Comparison of ENCODE assay signal across 8 cellular contexts in the genomic region with DNA sequence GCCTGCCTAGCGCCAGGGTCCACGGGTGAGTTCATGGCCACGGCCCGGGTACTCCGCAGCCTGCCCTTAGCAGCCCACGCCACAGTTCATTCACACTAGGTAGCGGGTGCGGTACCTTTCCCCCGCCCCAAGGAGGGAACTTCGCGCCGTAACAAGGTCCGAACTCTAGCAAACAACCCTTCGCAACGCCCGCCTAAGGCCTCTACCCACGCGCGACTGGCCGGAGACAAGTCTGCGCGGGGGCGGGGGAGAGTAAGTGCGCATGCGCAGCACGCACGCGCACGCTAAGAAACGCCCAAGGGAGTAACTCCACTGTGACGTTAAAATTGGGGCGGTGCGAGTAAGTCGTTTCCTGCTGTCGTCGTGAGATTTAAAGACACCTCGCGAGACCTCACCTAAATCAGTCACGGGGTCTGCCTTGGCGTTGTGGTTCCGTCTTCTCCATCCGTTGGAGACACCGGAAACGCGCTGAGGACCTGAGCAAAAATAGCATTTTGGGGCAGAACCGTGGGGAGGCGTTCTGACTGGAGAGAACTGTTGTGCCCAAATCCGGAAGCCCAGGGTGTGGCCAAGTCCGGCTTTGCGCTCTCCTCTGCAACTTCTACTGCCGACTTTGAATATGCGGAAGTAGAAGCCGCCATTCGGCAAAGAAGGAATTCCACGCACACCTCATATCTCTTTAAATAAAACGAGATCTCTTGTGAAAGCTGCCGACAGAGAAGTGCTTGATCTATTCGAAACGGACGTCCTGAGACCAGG. TPM values are rescaled to one million over a fixed set of nuclear protein-coding genes. Genes with fewer than 3 reads are reported as not detected.
DNase-seq lines count a peak whose midpoint lies in the region; ATAC-seq and TF ChIP-seq lines count a peak whose summit lies in the region.

A gene with protein sequence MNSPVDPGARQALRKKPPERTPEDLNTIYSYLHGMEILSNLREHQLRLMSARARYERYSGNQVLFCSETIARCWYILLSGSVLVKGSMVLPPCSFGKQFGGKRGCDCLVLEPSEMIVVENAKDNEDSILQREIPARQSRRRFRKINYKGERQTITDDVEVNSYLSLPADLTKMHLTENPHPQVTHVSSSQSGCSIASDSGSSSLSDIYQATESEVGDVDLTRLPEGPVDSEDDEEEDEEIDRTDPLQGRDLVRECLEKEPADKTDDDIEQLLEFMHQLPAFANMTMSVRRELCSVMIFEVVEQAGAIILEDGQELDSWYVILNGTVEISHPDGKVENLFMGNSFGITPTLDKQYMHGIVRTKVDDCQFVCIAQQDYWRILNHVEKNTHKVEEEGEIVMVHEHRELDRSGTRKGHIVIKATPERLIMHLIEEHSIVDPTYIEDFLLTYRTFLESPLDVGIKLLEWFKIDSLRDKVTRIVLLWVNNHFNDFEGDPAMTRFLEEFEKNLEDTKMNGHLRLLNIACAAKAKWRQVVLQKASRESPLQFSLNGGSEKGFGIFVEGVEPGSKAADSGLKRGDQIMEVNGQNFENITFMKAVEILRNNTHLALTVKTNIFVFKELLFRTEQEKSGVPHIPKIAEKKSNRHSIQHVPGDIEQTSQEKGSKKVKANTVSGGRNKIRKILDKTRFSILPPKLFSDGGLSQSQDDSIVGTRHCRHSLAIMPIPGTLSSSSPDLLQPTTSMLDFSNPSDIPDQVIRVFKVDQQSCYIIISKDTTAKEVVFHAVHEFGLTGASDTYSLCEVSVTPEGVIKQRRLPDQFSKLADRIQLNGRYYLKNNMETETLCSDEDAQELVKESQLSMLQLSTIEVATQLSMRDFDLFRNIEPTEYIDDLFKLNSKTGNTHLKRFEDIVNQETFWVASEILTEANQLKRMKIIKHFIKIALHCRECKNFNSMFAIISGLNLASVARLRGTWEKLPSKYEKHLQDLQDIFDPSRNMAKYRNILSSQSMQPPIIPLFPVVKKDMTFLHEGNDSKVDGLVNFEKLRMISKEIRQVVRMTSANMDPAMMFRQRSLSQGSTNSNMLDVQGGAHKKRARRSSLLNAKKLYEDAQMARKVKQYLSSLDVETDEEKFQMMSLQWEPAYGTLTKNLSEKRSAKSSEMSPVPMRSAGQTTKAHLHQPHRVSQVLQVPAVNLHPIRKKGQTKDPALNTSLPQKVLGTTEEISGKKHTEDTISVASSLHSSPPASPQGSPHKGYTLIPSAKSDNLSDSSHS (N-terminal part only) (minus strand): TSS at position 234 of the 759 bp plus-strand sequence. CDS start 199 bp downstream, at position 35.

- peak within 1 kb of the TSS; percentile 88 for H3K9ac ChIP-seq in DND-41 (ENCODE audit: low read depth, low read length)
- H3K9ac ChIP-seq in Karpas-422 (ENCODE audit: low read length), result peak within 1 kb of the TSS; percentile 91

- intact Hi-C loops in esophagus squamous epithelium (cut with DNase I), result loop anchor here (10.0 kb wide), 1 partner anchor 160 kb away; a partner anchor contains a TSS

- no peaks in the 10 kb centered on the region for H3K9me2 ChIP-seq in Karpas-422 (replicated peaks; ENCODE audit: insufficient read depth, low read length)

- no peaks in the 10 kb centered on the region for H3K27me3 ChIP-seq in DND-41 (ENCODE audit: insufficient read depth, low read length, poor library complexity)
- no peaks in the 10 kb centered on the region for H3K27me3 ChIP-seq in Karpas-422 (ENCODE audit: low read length)
- no peaks in the 10 kb centered on the region for H3K27me3 ChIP-seq in esophagus squamous epithelium

- peak within 1 kb of the TSS; percentile 94 for H2AFZ ChIP-seq in DND-41 (ENCODE audit: low read depth, low read length)
- no peak within 1 kb of the TSS; the same call in 1 of the 2 replicates for H2AFZ ChIP-seq in Karpas-422 (ENCODE audit: low read length)

- H3K4me1 ChIP-seq in DND-41 (ENCODE audit: insufficient read depth, low read length), result peaks cover 58% of the 10 kb centered on the region
- peaks cover 56% of the 10 kb centered on the region for H3K4me1 ChIP-seq in Karpas-422 (ENCODE audit: low read length)
- peaks cover 15 to 54% (median 25%) of the 10 kb centered on the region in 3 donors for H3K4me1 ChIP-seq in esophagus squamous epithelium

- TF ChIP-seq CTCF in DND-41 (IDR thresholded peaks at IDR 0.05; ENCODE audit: borderline replicate concordance, extremely low read depth, low read length, poor library complexity, severe bottlenecking) (peak; percentile 31), esophagus squamous epithelium (IDR thresholded peaks at IDR 0.05) (peak in 4 of 6 experiments; percentile 4 to 36 (median 14))

- DNase-seq in DND-41 (peak; percentile 99), Karpas-422 (peak; percentile 100), RKO (ENCODE audit: low spot score) (peak; percentile 100), activated T-helper 1 cell treated with Interleukin-2 at 50 U/mL for 16 hours (ENCODE audit: low read depth) (peak; percentile 92), esophagus squamous epithelium (lab: John Stamatoyannopoulos, UW) (peak; percentile 96), myocyte (ENCODE audit: low read depth) (peak; percentile 100)
- DNase-seq in stimulated activated CD8-positive, alpha-beta memory T cell treated with anti-CD3 and anti-CD28 coated beads, Interleukin-7, amount 100 ng/mL, for 48 hours (ENCODE audit: extremely low read depth in 1 of 2, low read depth in 1 of 2), result peak; percentile 87 to 99

- peak within 1 kb of the TSS; percentile 69 for H3K4me2 ChIP-seq in DND-41 (ENCODE audit: insufficient read depth, low read length)
- peak within 1 kb of the TSS; percentile 98 for H3K4me2 ChIP-seq in Karpas-422 (ENCODE audit: low read depth, low read length, poor library complexity, severe bottlenecking)

- H3K4me3 ChIP-seq in DND-41 (ENCODE audit: low read depth in 1 of 2, low read length in 2 of 2) (peak within 1 kb of the TSS; percentile 65 to 84), Karpas-422 (ENCODE audit: low read length) (peak within 1 kb of the TSS; percentile 83), esophagus squamous epithelium (peak within 1 kb of the TSS; percentile 63 to 95 (median 84))

- 0% methylated on average over 31 to 37 of the region's 60 CpGs for WGBS in esophagus squamous epithelium, 2 donors

- H3K36me3 ChIP-seq in DND-41 (ENCODE audit: insufficient read depth, low read length) (peaks cover 5% of the 10 kb centered on the region; the same call in 1 of the 2 replicates), Karpas-422 (ENCODE audit: insufficient read depth, low read length) (peaks cover 9% of the 10 kb centered on the region; the same call in 1 of the 2 replicates), esophagus squamous epithelium (no peaks in the 10 kb centered on the region)

- peaks cover 49% of the 10 kb centered on the region for H3K79me2 ChIP-seq in DND-41 (ENCODE audit: insufficient read depth, low read length)
- peaks cover 49% of the 10 kb centered on the region for H3K79me2 ChIP-seq in Karpas-422 (ENCODE audit: low read length)

- H4K20me1 ChIP-seq in DND-41 (ENCODE audit: insufficient read depth, low read length) (peaks cover 10% of the 10 kb centered on the region; the same call in 1 of the 2 replicates), Karpas-422 (ENCODE audit: insufficient read depth, low read depth, low read length) (no peaks in the 10 kb centered on the region)

- ATAC-seq in DND-41 (ENCODE audit: insufficient read depth, low read depth), result peak; percentile 92
- ATAC-seq in GM21825 (IDR thresholded peaks at IDR 0.05; ENCODE audit: unreplicated experiment), result peak; percentile 88

- H3K9me3 ChIP-seq in DND-41 (ENCODE audit: insufficient read depth, low read length, severe bottlenecking) (no peaks in the 10 kb centered on the region), Karpas-422 (ENCODE audit: low read length) (no peaks in the 10 kb centered on the region), esophagus squamous epithelium (no peaks in the 10 kb centered on the region)

- H3K27ac ChIP-seq in DND-41 (ENCODE audit: low read length) (peak within 1 kb of the TSS; percentile 98), Karpas-422 (ENCODE audit: low read length) (peak within 1 kb of the TSS; percentile 98), esophagus squamous epithelium (peak within 1 kb of the TSS; percentile 95 to 99 (median 98))

- peak in 3 of 4 donors; percentile 71 to 88 (median 74) for TF ChIP-seq POLR2A in esophagus squamous epithelium (IDR thresholded peaks at IDR 0.05)

RNA-seq across cellular contexts. Expression of the gene that starts here (rescaled TPM):
- total RNA-seq in Karpas-422 (2014; rRNA removed; shearing (Covaris generic); ENCODE audit: low replicate concordance), result 46.8 and 50.7 TPM in 2 replicates
- total RNA-seq in esophagus squamous epithelium, result 10 to 100 TPM; 10.2 to 26.5 (median 13.7) TPM
- 9.8 and 11.8 TPM in 2 replicates for total RNA-seq in myocyte
- 2.7 TPM for polyA plus RNA-seq in myocyte (2012)

Comparison
In these comparisons a context has a peak if more than half of its experiments do, and no peak if none do; other contexts are left out.
1. Peak in every context shown above with its lines: DNase-seq, ATAC-seq, H3K4me3 ChIP-seq and H3K27ac ChIP-seq.